ENCODE assay signal across 12 cellular contexts in genomic region chr7:131042269-131043160, GRCh38.
DNase-seq lines count a peak whose midpoint lies in the region; ATAC-seq and TF ChIP-seq lines count a peak whose summit lies in the region.
"Had no signal": no experiment of that assay in that cellular context is flagged by ENCODE, and none has a peak within 500 bp of the region (broad histone marks: within the 10 kb centered on the region; RNA-seq: fewer than 3 reads in every experiment).

No MANE protein-coding gene starts in this region.

- H3K36me3 Mint-ChIP-seq in stimulated activated naive B cell treated with anti-CD40 and anti-IgM and Interleukin-4, amounts not matched to agents 10 μg/mL and 1 μg/mL and 100 μg/mL, for 72 hours, result peaks cover 34 to 49% of the 10 kb centered on the region in 2 donors

- H3K27me3 ChIP-seq in right atrium auricular region (no peaks in the 10 kb centered on the region), heart left ventricle (no peaks in the 10 kb centered on the region), prostate gland (replicated peaks; ENCODE audit: insufficient read depth) (no peaks in the 10 kb centered on the region)
- H3K27me3 ChIP-seq: suprapubic skin had no signal

- H3K9me3 Mint-ChIP-seq in stimulated activated naive B cell treated with anti-CD40 and anti-IgM and Interleukin-4, amounts not matched to agents 10 μg/mL and 1 μg/mL and 100 μg/mL, for 72 hours, result peaks cover 3 to 7% of the 10 kb centered on the region in 2 donors

- no peak for ATAC-seq in heart left ventricle
- no peak for ATAC-seq in stimulated activated naive B cell treated with anti-CD40 and anti-IgM and Interleukin-4, amounts not matched to agents 10 μg/mL and 1 μg/mL and 100 μg/mL, for 72 hours (replicated peaks)
- ATAC-seq: mucosa of descending colon had no signal

- H3K4me3 Mint-ChIP-seq in stimulated activated naive B cell treated with anti-CD40 and anti-IgM and Interleukin-4, amounts not matched to agents 10 μg/mL and 1 μg/mL and 100 μg/mL, for 72 hours, result no peak overlapping the region
- H3K4me3 Mint-ChIP-seq: T-helper 2 cell treated with Interferon-gamma antibody and Interleukin-4, amounts not matched to agents 5 μg/mL and 100 μg/mL, for 36 hours had no signal

- DNase-seq in right atrium auricular region (ENCODE audit: low spot score) (peak; percentile 54), heart left ventricle (no peak), NCI-H69 (lab: John Stamatoyannopoulos, UW) (peak; percentile 41), cerebellar cortex (ENCODE audit: low spot score) (peak; percentile 48), 8988T (no peak), prostate gland (ENCODE audit: low spot score) (no peak)
- DNase-seq in stimulated activated naive B cell treated with anti-CD40 and anti-IgM and Interleukin-4, amounts not matched to agents 10 μg/mL and 1 μg/mL and 100 μg/mL, for 72 hours, result no peak
- no peak for DNase-seq in activated CD4-positive, CD25-positive, alpha-beta regulatory T cell treated with anti-CD3 and anti-CD28 coated beads, Interleukin-2, amount 50 U/mL, for 72 hours
- DNase-seq: mucosa of descending colon, NCI-H1092 had no signal

- peak overlapping the region; percentile 82 for H3K27ac Mint-ChIP-seq in stimulated activated naive B cell treated with anti-CD40 and anti-IgM and Interleukin-4, amounts not matched to agents 10 μg/mL and 1 μg/mL and 100 μg/mL, for 72 hours
- H3K27ac Mint-ChIP-seq: T-helper 2 cell treated with Interferon-gamma antibody and Interleukin-4, amounts not matched to agents 5 μg/mL and 100 μg/mL, for 36 hours had no signal

- no peak overlapping the region for H3K27ac ChIP-seq in right atrium auricular region
- H3K27ac ChIP-seq in heart left ventricle, result no peak overlapping the region
- no peak overlapping the region for H3K27ac ChIP-seq in prostate gland
- H3K27ac ChIP-seq: suprapubic skin had no signal

- H3K4me3 ChIP-seq in right atrium auricular region (no peak overlapping the region), heart left ventricle (no peak overlapping the region), prostate gland (no peak overlapping the region)
- H3K4me3 ChIP-seq: mucosa of descending colon, suprapubic skin had no signal

- H3K4me1 ChIP-seq in right atrium auricular region (peaks cover 0 to 40% of the 10 kb centered on the region in 2 donors), heart left ventricle (peaks cover 8 to 60% (median 36%) of the 10 kb centered on the region in 12 donors), prostate gland (replicated peaks) (peaks cover 2% of the 10 kb centered on the region)

- no peaks in the 10 kb centered on the region for H3K27me3 Mint-ChIP-seq in stimulated activated naive B cell treated with anti-CD40 and anti-IgM and Interleukin-4, amounts not matched to agents 10 μg/mL and 1 μg/mL and 100 μg/mL, for 72 hours

- intact Hi-C loops in heart left ventricle (cut with DNase I), result loop anchor here in 4 of 10 donors (5.0 kb wide), 2 partner anchors 60 to 145 kb away; no protein-coding TSS in a partner anchor
- intact Hi-C loops in prostate gland (cut with DNase I), result loop anchor here (5.0 kb wide), 2 partner anchors 40 to 145 kb away; no protein-coding TSS in a partner anchor

- peaks cover 4% of the 10 kb centered on the region for H3K36me3 ChIP-seq in right atrium auricular region
- H3K36me3 ChIP-seq in heart left ventricle, result peaks cover 0 to 16% (median 0%) of the 10 kb centered on the region in 9 donors
- H3K36me3 ChIP-seq in prostate gland, result no peaks in the 10 kb centered on the region

- TF ChIP-seq POLR2A in heart left ventricle (IDR thresholded peaks at IDR 0.05), result no peak
- no peak for TF ChIP-seq POLR2A in prostate gland (IDR thresholded peaks at IDR 0.05)

- H3K9me3 ChIP-seq in right atrium auricular region, result no peaks in the 10 kb centered on the region
- peaks cover 0 to 7% (median 0%) of the 10 kb centered on the region in 12 donors for H3K9me3 ChIP-seq in heart left ventricle
- H3K9me3 ChIP-seq in prostate gland, result no peaks in the 10 kb centered on the region
- H3K9me3 ChIP-seq: mucosa of descending colon, suprapubic skin had no signal

- no peak for TF ChIP-seq CTCF in right atrium auricular region (IDR thresholded peaks at IDR 0.05)
- TF ChIP-seq CTCF in heart left ventricle (IDR thresholded peaks at IDR 0.05), result no peak
- no peak for TF ChIP-seq CTCF in prostate gland (IDR thresholded peaks at IDR 0.05)

- WGBS in heart left ventricle, 4 donors, result 70 to 81% (median 75%) methylated on average over 7 of the region's 7 CpGs
- 78% methylated on average over 7 of the region's 7 CpGs for WGBS in prostate gland

- H3K4me1 Mint-ChIP-seq in stimulated activated naive B cell treated with anti-CD40 and anti-IgM and Interleukin-4, amounts not matched to agents 10 μg/mL and 1 μg/mL and 100 μg/mL, for 72 hours, result peaks cover 38 to 70% of the 10 kb centered on the region in 2 donors

Comparison
In these comparisons a context has a peak if more than half of its experiments do, and no peak if none do; other contexts are left out.
1. DNase-seq: peak in right atrium auricular region (single experiment), NCI-H69 (single experiment) and cerebellar cortex (single experiment); none in heart left ventricle (0 of 5), stimulated activated naive B cell treated with anti-CD40 and anti-IgM and Interleukin-4, amounts not matched to agents 10 μg/mL and 1 μg/mL and 100 μg/mL, for 72 hours (single experiment), 8988T (single experiment), activated CD4-positive, CD25-positive, alpha-beta regulatory T cell treated with anti-CD3 and anti-CD28 coated beads, Interleukin-2, amount 50 U/mL, for 72 hours (single experiment) and prostate gland (single experiment).